2 cellular contexts compared by ENCODE assay signal in the genomic region with DNA sequence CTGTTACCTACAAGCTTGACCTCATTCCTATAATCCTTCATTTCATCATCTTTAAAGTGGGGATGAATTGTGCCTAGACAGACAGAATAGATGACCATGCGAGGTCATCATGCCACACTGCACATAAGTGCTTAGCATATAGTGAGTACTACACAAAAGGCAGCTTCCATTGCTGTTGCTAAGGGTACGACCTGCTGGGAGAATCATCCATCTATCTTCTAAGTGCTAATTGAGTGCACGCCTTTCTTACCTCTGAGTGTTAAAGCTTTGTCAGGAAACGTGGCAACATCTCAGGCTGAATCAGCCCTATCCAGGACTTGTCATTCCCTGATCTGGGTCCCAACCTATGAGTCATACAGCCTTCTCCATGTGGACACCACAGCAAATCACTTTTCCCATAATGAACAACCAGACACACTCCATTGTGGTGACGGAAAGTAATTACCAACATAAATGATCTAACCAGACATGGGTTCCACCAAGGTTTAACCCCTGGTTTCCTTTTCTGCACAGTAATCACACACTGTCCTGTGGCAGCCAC.
TF ChIP-seq lines count a peak whose summit lies in the region.

No MANE protein-coding gene starts in this region.

TF ChIP-seq in K562, 482 proteins besides CTCF, POLR2A, EP300 and RAD21:
- TF ChIP-seq ZNF239 (CRISPR knock-in tag; IDR thresholded peaks at IDR 0.05) (no peak), CBX5 (IDR thresholded peaks at IDR 0.05; ENCODE audit: borderline replicate concordance, low read depth) (0 out of 2 replicates have a peak, but pooled peaks have one; percentile 76), FOSL1 (tag; conservative IDR thresholded peaks at IDR 0.05) (0 out of 2 replicates have a peak, but pooled peaks have one; percentile 32), JUNB (CRISPR knock-in tag; conservative IDR thresholded peaks at IDR 0.05) (0 out of 2 replicates have a peak, but pooled peaks have one; percentile 7), NFE2L1 (tag; IDR thresholded peaks at IDR 0.05; ENCODE audit: borderline replicate concordance, low read depth) (no peak), RFX1 (IDR thresholded peaks at IDR 0.05) (0 out of 2 replicates have a peak, but pooled peaks have one; percentile 13), TRIM24 (IDR thresholded peaks at IDR 0.05) (peak in 1 of 2 experiments; percentile 33; a peak in 1 of 4 replicates), TRIM28 (IDR thresholded peaks at IDR 0.05) (peak; percentile 39; the same call in 1 of the 2 replicates), TAF15 (IDR thresholded peaks at IDR 0.05; ENCODE audit: low read depth, low read length) (no peak), RBBP5 (IDR thresholded peaks at IDR 0.05; ENCODE audit: borderline replicate concordance, insufficient read depth, low read length, poor library complexity, severe bottlenecking) (no peak), HMG20B (CRISPR knock-in tag; IDR thresholded peaks at IDR 0.05) (no peak)
- TF ChIP-seq, protein P1, sequence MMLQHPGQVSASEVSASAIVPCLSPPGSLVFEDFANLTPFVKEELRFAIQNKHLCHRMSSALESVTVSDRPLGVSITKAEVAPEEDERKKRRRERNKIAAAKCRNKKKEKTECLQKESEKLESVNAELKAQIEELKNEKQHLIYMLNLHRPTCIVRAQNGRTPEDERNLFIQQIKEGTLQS (IDR thresholded peaks at IDR 0.05): 0 out of 2 replicates have a peak, but pooled peaks have one; percentile 8
- TF ChIP-seq, protein P1 (CRISPR knock-in tag; conservative IDR thresholded peaks at IDR 0.05): no peak
- TF ChIP-seq, protein P2, sequence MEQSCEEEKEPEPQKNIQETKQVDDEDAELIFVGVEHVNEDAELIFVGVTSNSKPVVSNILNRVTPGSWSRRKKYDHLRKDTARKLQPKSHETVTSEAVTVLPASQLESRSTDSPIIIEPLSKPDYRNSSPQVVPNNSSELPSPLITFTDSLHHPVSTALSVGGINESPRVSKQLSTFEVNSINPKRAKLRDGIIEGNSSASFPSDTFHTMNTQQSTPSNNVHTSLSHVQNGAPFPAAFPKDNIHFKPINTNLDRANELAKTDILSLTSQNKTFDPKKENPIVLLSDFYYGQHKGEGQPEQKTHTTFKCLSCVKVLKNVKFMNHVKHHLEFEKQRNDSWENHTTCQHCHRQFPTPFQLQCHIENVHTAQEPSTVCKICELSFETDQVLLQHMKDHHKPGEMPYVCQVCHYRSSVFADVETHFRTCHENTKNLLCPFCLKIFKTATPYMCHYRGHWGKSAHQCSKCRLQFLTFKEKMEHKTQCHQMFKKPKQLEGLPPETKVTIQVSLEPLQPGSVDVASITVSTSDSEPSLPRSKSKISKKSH (CRISPR knock-in tag; IDR thresholded peaks at IDR 0.05): no peak
- TF ChIP-seq, protein P3, sequence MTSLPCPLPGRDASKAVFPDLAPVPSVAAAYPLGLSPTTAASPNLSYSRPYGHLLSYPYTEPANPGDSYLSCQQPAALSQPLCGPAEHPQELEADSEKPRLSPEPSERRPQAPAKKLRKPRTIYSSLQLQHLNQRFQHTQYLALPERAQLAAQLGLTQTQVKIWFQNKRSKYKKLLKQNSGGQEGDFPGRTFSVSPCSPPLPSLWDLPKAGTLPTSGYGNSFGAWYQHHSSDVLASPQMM (CRISPR knock-in tag; IDR thresholded peaks at IDR 0.05): no peak
- TF ChIP-seq, protein P4, sequence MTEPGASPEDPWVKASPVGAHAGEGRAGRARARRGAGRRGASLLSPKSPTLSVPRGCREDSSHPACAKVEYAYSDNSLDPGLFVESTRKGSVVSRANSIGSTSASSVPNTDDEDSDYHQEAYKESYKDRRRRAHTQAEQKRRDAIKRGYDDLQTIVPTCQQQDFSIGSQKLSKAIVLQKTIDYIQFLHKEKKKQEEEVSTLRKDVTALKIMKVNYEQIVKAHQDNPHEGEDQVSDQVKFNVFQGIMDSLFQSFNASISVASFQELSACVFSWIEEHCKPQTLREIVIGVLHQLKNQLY (CRISPR knock-in tag; conservative IDR thresholded peaks at IDR 0.05): no peak

TF ChIP-seq in HepG2, 621 proteins besides CTCF, POLR2A, EP300 and RAD21:
- no peak for TF ChIP-seq MIER2 (CRISPR knock-in tag; IDR thresholded peaks at IDR 0.05)
- no peak for TF ChIP-seq ZNF776 (CRISPR knock-in tag; IDR thresholded peaks at IDR 0.05)
- no peak for TF ChIP-seq ZBTB3 (CRISPR knock-in tag; IDR thresholded peaks at IDR 0.05; ENCODE audit: borderline replicate concordance, low read depth)
- TF ChIP-seq, protein P5, sequence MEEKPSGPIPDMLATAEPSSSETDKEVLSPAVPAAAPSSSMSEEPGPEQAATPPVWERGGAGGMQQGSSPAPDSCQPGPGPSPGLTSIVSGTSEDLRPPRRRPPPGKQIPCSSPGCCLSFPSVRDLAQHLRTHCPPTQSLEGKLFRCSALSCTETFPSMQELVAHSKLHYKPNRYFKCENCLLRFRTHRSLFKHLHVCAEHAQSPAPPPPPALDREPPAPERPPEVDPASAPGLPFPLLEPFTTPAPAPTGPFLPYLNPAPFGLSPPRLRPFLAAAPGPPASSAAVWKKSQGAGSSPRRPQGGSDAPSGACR (CRISPR knock-in tag; IDR thresholded peaks at IDR 0.05): no peak
- TF ChIP-seq EEA1 (CRISPR knock-in tag; IDR thresholded peaks at IDR 0.05; ENCODE audit: borderline replicate concordance): no peak
- no peak for TF ChIP-seq ZNF136 (CRISPR knock-in tag; IDR thresholded peaks at IDR 0.05; ENCODE audit: low read depth)
- no peak for TF ChIP-seq NONO (IDR thresholded peaks at IDR 0.05)
- no peak for TF ChIP-seq NONO (CRISPR knock-in tag; conservative IDR thresholded peaks at IDR 0.05)
- TF ChIP-seq, protein P6, sequence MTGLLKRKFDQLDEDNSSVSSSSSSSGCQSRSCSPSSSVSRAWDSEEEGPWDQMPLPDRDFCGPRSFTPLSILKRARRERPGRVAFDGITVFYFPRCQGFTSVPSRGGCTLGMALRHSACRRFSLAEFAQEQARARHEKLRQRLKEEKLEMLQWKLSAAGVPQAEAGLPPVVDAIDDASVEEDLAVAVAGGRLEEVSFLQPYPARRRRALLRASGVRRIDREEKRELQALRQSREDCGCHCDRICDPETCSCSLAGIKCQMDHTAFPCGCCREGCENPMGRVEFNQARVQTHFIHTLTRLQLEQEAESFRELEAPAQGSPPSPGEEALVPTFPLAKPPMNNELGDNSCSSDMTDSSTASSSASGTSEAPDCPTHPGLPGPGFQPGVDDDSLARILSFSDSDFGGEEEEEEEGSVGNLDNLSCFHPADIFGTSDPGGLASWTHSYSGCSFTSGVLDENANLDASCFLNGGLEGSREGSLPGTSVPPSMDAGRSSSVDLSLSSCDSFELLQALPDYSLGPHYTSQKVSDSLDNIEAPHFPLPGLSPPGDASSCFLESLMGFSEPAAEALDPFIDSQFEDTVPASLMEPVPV (CRISPR knock-in tag; IDR thresholded peaks at IDR 0.05): no peak
- no peak for TF ChIP-seq ZKSCAN1 (IDR thresholded peaks at IDR 0.05; ENCODE audit: low read length)
- no peak for TF ChIP-seq SMARCE1 (IDR thresholded peaks at IDR 0.05; ENCODE audit: borderline replicate concordance)
- no peak for TF ChIP-seq KDM5B (CRISPR knock-in tag; IDR thresholded peaks at IDR 0.05; ENCODE audit: borderline replicate concordance)
- no peak for TF ChIP-seq MEIS1 (CRISPR knock-in tag; IDR thresholded peaks at IDR 0.05; ENCODE audit: borderline replicate concordance)
- TF ChIP-seq IRF2 (CRISPR knock-in tag; IDR thresholded peaks at IDR 0.05): no peak
- TF ChIP-seq, protein P7, sequence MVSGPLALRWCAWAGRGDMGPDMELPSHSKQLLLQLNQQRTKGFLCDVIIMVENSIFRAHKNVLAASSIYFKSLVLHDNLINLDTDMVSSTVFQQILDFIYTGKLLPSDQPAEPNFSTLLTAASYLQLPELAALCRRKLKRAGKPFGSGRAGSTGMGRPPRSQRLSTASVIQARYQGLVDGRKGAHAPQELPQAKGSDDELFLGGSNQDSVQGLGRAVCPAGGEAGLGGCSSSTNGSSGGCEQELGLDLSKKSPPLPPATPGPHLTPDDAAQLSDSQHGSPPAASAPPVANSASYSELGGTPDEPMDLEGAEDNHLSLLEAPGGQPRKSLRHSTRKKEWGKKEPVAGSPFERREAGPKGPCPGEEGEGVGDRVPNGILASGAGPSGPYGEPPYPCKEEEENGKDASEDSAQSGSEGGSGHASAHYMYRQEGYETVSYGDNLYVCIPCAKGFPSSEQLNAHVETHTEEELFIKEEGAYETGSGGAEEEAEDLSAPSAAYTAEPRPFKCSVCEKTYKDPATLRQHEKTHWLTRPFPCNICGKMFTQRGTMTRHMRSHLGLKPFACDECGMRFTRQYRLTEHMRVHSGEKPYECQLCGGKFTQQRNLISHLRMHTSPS (CRISPR knock-in tag; IDR thresholded peaks at IDR 0.05; ENCODE audit: low read depth): no peak
- no peak for TF ChIP-seq ZNF816 (CRISPR knock-in tag; IDR thresholded peaks at IDR 0.05; ENCODE audit: borderline replicate concordance)
